ENCODE assay signal across 1 cellular context in the genomic region with DNA sequence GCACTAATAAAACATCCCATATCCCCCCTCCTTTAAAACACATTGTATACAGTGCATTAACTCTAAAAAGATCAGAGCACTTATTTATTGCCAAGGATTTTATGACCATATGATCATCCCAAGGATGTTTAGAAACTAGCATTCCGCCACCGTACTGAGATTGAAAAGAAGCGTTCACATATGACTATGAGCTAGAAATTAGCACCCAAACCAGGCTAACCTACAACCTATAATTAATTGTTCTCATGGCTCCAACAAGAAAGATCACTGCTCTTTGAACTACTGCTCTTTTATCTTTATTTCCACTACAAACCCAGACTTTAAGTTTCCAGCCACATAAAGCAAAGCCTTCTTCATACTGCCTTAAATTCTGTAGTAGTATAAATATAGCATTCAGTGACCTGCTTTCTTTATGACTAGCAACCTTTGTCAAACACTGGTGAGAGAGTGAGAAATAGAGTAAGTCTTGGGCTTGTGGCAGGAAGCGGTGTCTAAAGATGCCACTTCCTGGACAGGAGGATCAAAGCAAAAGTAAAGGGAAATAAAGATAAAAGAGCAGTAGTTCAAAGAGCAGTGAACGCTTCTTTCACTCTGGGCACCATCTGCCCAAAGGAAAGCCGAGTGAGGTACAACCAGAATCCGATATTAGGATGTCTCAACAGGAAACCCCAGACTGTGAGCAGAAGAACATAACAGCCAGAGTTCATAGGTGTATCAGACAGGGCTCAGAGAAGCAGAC.
TF ChIP-seq lines count a peak whose summit lies in the region.

No MANE protein-coding gene starts in this region.

TF ChIP-seq in GM12878, 131 proteins besides CTCF, POLR2A, EP300 and RAD21 (continued from another document and continues in another):
- TF ChIP-seq TAF1 (IDR thresholded peaks at IDR 0.05; ENCODE audit: borderline replicate concordance, low read depth, low read length) (no peak), MEF2B (IDR thresholded peaks at IDR 0.05; ENCODE audit: partially characterized antibody, poor library complexity, severe bottlenecking) (peak; percentile 82), SMC3 (IDR thresholded peaks at IDR 0.05; ENCODE audit: borderline replicate concordance, low read length) (no peak), KDM1A (IDR thresholded peaks at IDR 0.05; ENCODE audit: borderline replicate concordance) (no peak), TCF3 (IDR thresholded peaks at IDR 0.05; ENCODE audit: borderline replicate concordance, insufficient read depth, low read depth, low read length) (no peak), RAD51 (IDR thresholded peaks at IDR 0.05) (no peak), SMAD5 (IDR thresholded peaks at IDR 0.05; ENCODE audit: low read depth) (no peak), BHLHE40 (IDR thresholded peaks at IDR 0.05; ENCODE audit: borderline replicate concordance in 1 of 2, low read depth in 2 of 2, low read length in 1 of 2) (no peak), JUNB (IDR thresholded peaks at IDR 0.05) (peak; percentile 95), FOS (IDR thresholded peaks at IDR 0.05; ENCODE audit: borderline replicate concordance, extremely low read depth, insufficient read length) (no peak), ESRRA (IDR thresholded peaks at IDR 0.05; ENCODE audit: low read length) (no peak), PAX5 (IDR thresholded peaks at IDR 0.05; ENCODE audit: borderline replicate concordance, low read depth, low read length) (peak; percentile 79; the same call in 1 of the 2 replicates), RCOR1 (conservative IDR thresholded peaks at IDR 0.05; ENCODE audit: low read depth, low read length) (no peak), ZNF622 (IDR thresholded peaks at IDR 0.05) (no peak), NFXL1 (IDR thresholded peaks at IDR 0.05; ENCODE audit: borderline replicate concordance) (no peak), ASH2L (IDR thresholded peaks at IDR 0.05; ENCODE audit: borderline replicate concordance, low read depth) (no peak), IKZF2 (IDR thresholded peaks at IDR 0.05) (peak; percentile 86 to 93), BMI1 (IDR thresholded peaks at IDR 0.05; ENCODE audit: borderline replicate concordance) (no peak), CREM (IDR thresholded peaks at IDR 0.05; ENCODE audit: low read depth) (peak; percentile 82), HCFC1 (IDR thresholded peaks at IDR 0.05; ENCODE audit: low read length) (no peak), DPF2 (IDR thresholded peaks at IDR 0.05) (peak; percentile 56; the same call in 1 of the 2 replicates), FOXK2 (IDR thresholded peaks at IDR 0.05) (no peak), YY1 (IDR thresholded peaks at IDR 0.05; ENCODE audit: low read depth, low read length) (no peak), RB1 (IDR thresholded peaks at IDR 0.05; ENCODE audit: borderline replicate concordance) (no peak), KAT2A (conservative IDR thresholded peaks at IDR 0.05; ENCODE audit: control insufficient read depth, low read depth, low read length) (no peak), HDGF (IDR thresholded peaks at IDR 0.05) (no peak), SUPT20H (IDR thresholded peaks at IDR 0.05; ENCODE audit: borderline replicate concordance, control insufficient read depth, low read depth, low read length) (no peak), SMAD1 (IDR thresholded peaks at IDR 0.05; ENCODE audit: low read depth, partially characterized antibody) (no peak), CREB1 (IDR thresholded peaks at IDR 0.05; ENCODE audit: low read depth) (peak; percentile 70), RELA (IDR thresholded peaks at IDR 0.05; ENCODE audit: borderline replicate concordance, partially characterized antibody) (no peak), MTA3 (IDR thresholded peaks at IDR 0.05; ENCODE audit: borderline replicate concordance, low read length) (peak; percentile 98), NFIC (IDR thresholded peaks at IDR 0.05; ENCODE audit: low read depth, low read length) (peak; percentile 98), GABPA (IDR thresholded peaks at IDR 0.05; ENCODE audit: low read depth) (peak; percentile 75), ETV6 (conservative IDR thresholded peaks at IDR 0.05 in 1 of 2, IDR thresholded peaks at IDR 0.05 in 1 of 2; ENCODE audit: borderline replicate concordance in 1 of 2, low read depth in 1 of 2) (peak in 1 of 2 experiments; percentile 99; a peak in 2 of 4 replicates), NR2C2 (IDR thresholded peaks at IDR 0.05; ENCODE audit: borderline replicate concordance, control insufficient read depth, insufficient read length, low read depth) (no peak), LARP7 (IDR thresholded peaks at IDR 0.05) (no peak), TARDBP (IDR thresholded peaks at IDR 0.05; ENCODE audit: borderline replicate concordance) (no peak; the same call in 1 of the 2 replicates), SIN3A (IDR thresholded peaks at IDR 0.05; ENCODE audit: low read depth, low read length) (no peak), EED (IDR thresholded peaks at IDR 0.05; ENCODE audit: low read depth) (peak; percentile 88), MEF2A (IDR thresholded peaks at IDR 0.05; ENCODE audit: insufficient read depth, low read depth, low read length) (peak; percentile 97), NFYA (IDR thresholded peaks at IDR 0.05; ENCODE audit: borderline replicate concordance, low read depth, low read length) (no peak), TBL1XR1 (IDR thresholded peaks at IDR 0.05; ENCODE audit: low read depth, low read length) (peak; percentile 85), ZNF24 (IDR thresholded peaks at IDR 0.05) (no peak), RUNX3 (IDR thresholded peaks at IDR 0.05; ENCODE audit: low read length) (peak; percentile 99)
- TF ChIP-seq, protein P1, sequence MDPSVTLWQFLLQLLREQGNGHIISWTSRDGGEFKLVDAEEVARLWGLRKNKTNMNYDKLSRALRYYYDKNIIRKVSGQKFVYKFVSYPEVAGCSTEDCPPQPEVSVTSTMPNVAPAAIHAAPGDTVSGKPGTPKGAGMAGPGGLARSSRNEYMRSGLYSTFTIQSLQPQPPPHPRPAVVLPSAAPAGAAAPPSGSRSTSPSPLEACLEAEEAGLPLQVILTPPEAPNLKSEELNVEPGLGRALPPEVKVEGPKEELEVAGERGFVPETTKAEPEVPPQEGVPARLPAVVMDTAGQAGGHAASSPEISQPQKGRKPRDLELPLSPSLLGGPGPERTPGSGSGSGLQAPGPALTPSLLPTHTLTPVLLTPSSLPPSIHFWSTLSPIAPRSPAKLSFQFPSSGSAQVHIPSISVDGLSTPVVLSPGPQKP (IDR thresholded peaks at IDR 0.05; ENCODE audit: low read depth, low read length), result no peak
- TF ChIP-seq, protein P2, sequence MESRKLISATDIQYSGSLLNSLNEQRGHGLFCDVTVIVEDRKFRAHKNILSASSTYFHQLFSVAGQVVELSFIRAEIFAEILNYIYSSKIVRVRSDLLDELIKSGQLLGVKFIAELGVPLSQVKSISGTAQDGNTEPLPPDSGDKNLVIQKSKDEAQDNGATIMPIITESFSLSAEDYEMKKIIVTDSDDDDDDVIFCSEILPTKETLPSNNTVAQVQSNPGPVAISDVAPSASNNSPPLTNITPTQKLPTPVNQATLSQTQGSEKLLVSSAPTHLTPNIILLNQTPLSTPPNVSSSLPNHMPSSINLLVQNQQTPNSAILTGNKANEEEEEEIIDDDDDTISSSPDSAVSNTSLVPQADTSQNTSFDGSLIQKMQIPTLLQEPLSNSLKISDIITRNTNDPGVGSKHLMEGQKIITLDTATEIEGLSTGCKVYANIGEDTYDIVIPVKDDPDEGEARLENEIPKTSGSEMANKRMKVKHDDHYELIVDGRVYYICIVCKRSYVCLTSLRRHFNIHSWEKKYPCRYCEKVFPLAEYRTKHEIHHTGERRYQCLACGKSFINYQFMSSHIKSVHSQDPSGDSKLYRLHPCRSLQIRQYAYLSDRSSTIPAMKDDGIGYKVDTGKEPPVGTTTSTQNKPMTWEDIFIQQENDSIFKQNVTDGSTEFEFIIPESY (IDR thresholded peaks at IDR 0.05), result no peak
- TF ChIP-seq, protein P3, sequence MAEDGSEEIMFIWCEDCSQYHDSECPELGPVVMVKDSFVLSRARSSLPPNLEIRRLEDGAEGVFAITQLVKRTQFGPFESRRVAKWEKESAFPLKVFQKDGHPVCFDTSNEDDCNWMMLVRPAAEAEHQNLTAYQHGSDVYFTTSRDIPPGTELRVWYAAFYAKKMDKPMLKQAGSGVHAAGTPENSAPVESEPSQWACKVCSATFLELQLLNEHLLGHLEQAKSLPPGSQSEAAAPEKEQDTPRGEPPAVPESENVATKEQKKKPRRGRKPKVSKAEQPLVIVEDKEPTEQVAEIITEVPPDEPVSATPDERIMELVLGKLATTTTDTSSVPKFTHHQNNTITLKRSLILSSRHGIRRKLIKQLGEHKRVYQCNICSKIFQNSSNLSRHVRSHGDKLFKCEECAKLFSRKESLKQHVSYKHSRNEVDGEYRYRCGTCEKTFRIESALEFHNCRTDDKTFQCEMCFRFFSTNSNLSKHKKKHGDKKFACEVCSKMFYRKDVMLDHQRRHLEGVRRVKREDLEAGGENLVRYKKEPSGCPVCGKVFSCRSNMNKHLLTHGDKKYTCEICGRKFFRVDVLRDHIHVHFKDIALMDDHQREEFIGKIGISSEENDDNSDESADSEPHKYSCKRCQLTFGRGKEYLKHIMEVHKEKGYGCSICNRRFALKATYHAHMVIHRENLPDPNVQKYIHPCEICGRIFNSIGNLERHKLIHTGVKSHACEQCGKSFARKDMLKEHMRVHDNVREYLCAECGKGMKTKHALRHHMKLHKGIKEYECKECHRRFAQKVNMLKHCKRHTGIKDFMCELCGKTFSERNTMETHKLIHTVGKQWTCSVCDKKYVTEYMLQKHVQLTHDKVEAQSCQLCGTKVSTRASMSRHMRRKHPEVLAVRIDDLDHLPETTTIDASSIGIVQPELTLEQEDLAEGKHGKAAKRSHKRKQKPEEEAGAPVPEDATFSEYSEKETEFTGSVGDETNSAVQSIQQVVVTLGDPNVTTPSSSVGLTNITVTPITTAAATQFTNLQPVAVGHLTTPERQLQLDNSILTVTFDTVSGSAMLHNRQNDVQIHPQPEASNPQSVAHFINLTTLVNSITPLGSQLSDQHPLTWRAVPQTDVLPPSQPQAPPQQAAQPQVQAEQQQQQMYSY (CRISPR knock-in tag; IDR thresholded peaks at IDR 0.05), result no peak
- TF ChIP-seq, protein P4, sequence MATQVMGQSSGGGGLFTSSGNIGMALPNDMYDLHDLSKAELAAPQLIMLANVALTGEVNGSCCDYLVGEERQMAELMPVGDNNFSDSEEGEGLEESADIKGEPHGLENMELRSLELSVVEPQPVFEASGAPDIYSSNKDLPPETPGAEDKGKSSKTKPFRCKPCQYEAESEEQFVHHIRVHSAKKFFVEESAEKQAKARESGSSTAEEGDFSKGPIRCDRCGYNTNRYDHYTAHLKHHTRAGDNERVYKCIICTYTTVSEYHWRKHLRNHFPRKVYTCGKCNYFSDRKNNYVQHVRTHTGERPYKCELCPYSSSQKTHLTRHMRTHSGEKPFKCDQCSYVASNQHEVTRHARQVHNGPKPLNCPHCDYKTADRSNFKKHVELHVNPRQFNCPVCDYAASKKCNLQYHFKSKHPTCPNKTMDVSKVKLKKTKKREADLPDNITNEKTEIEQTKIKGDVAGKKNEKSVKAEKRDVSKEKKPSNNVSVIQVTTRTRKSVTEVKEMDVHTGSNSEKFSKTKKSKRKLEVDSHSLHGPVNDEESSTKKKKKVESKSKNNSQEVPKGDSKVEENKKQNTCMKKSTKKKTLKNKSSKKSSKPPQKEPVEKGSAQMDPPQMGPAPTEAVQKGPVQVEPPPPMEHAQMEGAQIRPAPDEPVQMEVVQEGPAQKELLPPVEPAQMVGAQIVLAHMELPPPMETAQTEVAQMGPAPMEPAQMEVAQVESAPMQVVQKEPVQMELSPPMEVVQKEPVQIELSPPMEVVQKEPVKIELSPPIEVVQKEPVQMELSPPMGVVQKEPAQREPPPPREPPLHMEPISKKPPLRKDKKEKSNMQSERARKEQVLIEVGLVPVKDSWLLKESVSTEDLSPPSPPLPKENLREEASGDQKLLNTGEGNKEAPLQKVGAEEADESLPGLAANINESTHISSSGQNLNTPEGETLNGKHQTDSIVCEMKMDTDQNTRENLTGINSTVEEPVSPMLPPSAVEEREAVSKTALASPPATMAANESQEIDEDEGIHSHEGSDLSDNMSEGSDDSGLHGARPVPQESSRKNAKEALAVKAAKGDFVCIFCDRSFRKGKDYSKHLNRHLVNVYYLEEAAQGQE (IDR thresholded peaks at IDR 0.05; ENCODE audit: low read depth, low read length), result no peak
- TF ChIP-seq, protein P5, sequence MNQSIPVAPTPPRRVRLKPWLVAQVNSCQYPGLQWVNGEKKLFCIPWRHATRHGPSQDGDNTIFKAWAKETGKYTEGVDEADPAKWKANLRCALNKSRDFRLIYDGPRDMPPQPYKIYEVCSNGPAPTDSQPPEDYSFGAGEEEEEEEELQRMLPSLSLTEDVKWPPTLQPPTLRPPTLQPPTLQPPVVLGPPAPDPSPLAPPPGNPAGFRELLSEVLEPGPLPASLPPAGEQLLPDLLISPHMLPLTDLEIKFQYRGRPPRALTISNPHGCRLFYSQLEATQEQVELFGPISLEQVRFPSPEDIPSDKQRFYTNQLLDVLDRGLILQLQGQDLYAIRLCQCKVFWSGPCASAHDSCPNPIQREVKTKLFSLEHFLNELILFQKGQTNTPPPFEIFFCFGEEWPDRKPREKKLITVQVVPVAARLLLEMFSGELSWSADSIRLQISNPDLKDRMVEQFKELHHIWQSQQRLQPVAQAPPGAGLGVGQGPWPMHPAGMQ (IDR thresholded peaks at IDR 0.05; ENCODE audit: borderline replicate concordance), result no peak
- TF ChIP-seq, protein P6, sequence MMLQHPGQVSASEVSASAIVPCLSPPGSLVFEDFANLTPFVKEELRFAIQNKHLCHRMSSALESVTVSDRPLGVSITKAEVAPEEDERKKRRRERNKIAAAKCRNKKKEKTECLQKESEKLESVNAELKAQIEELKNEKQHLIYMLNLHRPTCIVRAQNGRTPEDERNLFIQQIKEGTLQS (IDR thresholded peaks at IDR 0.05; ENCODE audit: borderline replicate concordance, extremely low read depth, low read depth, low read length), result no peak
- TF ChIP-seq, protein P7, sequence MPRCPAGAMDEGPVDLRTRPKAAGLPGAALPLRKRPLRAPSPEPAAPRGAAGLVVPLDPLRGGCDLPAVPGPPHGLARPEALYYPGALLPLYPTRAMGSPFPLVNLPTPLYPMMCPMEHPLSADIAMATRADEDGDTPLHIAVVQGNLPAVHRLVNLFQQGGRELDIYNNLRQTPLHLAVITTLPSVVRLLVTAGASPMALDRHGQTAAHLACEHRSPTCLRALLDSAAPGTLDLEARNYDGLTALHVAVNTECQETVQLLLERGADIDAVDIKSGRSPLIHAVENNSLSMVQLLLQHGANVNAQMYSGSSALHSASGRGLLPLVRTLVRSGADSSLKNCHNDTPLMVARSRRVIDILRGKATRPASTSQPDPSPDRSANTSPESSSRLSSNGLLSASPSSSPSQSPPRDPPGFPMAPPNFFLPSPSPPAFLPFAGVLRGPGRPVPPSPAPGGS (IDR thresholded peaks at IDR 0.05; ENCODE audit: borderline replicate concordance, insufficient read depth, low read depth, low read length, poor library complexity, severe bottlenecking), result no peak
